13 cellular contexts compared by ENCODE assay signal in the genomic region with DNA sequence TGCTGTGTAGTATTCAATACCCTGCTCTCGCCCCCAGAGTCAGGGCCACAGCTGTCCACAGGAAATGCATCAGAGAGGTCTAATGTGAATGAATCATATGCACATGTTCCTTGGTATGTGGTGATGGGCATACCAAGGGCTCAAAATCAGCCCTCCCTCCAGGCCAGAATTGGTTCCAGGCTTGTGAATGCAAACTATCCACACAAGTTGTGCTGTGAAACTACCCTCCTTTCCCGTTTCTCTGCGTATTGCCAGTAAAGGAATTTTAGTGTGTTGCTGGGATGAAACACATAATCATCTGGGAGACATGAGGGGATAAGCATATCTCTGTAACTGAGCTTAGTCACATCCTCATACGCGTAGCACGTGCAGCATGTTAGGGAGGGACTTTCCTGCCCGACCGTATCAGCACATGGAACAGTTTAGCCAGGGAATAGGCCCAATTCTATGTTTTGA. TPM values are rescaled to one million over a fixed set of nuclear protein-coding genes. Genes with fewer than 3 reads are reported as not detected.
DNase-seq lines count a peak whose midpoint lies in the region; ATAC-seq, FAIRE-seq and TF ChIP-seq lines count a peak whose summit lies in the region.
"Had no signal": no experiment of that assay in that cellular context is flagged by ENCODE, and none has a peak within 500 bp of the region (broad histone marks: within the 10 kb centered on the region; RNA-seq: fewer than 3 reads in every experiment).

No MANE protein-coding gene starts in this region.

- no TSS peak for BruUV-seq in K562 (replicated peaks; lab: Mats Ljungman, UMichigan)

- H3K4me2 ChIP-seq in K562 (ENCODE audit: insufficient read depth, low read length): no peak overlapping the region
- H3K4me2 ChIP-seq: BLaER1 had no signal

- H3K36me3 ChIP-seq in K562 (ENCODE audit: control insufficient read depth, insufficient read depth, low read length): no peaks in the 10 kb centered on the region
- H3K36me3 ChIP-seq: BLaER1 had no signal

- no peaks in the 10 kb centered on the region for H3K9me1 ChIP-seq in K562 (ENCODE audit: control insufficient read depth, insufficient read depth, low read length)

- no peaks in the 10 kb centered on the region for H3K79me2 ChIP-seq in K562 (ENCODE audit: control insufficient read depth, insufficient read depth, low read length)

- 42% methylated on average over 8 of the region's 8 CpGs for WGBS in K562 (ENCODE audit: insufficient coverage, low coverage, missing lambda C conversion rate)

- no peak for TF ChIP-seq POLR2A in K562 (conservative IDR thresholded peaks at IDR 0.05)

- 0 out of 4 replicates have a peak, but pooled peaks of 1 of the 2 experiments have one; percentile 8 for TF ChIP-seq RAD21 in K562 (CRISPR knock-in tag; conservative IDR thresholded peaks at IDR 0.05 in 1 of 2, IDR thresholded peaks at IDR 0.05 in 1 of 2)

- 0 out of 4 replicates have a peak overlapping the region, but pooled peaks of 1 of the 2 experiments have one; percentile 25 for H3K9ac ChIP-seq in K562 (ENCODE audit: insufficient read depth in 1 of 2, low read depth in 2 of 2, low read length in 2 of 2)
- H3K9ac ChIP-seq: BLaER1 had no signal

- POLR2A ChIA-PET in K562 (lab: Yijun Ruan, JAX): no interaction called here

- TF ChIP-seq CTCF in K562 (IDR thresholded peaks at IDR 0.05 in 2 of 3, conservative IDR thresholded peaks at IDR 0.05 in 1 of 3; ENCODE audit: insufficient read depth in 2 of 3, low read depth in 1 of 3, low read length in 3 of 3): no peak

- no peaks in the 10 kb centered on the region for H4K20me1 ChIP-seq in K562 (replicated peaks; ENCODE audit: control insufficient read depth, insufficient read depth, low read length)
- H4K20me1 ChIP-seq: BLaER1 had no signal

- ATAC-seq in K562: peak; percentile 49; the same call in 1 of the 3 replicates
- no peak for ATAC-seq in HG03039 (IDR thresholded peaks at IDR 0.05; ENCODE audit: unreplicated experiment)
- ATAC-seq in GM21381 (IDR thresholded peaks at IDR 0.05; ENCODE audit: unreplicated experiment): no peak
- ATAC-seq: stimulated activated memory B cell treated with anti-CD40 and anti-IgM and Interleukin-4, amounts not matched to agents 10 μg/mL and 1 μg/mL and 100 μg/mL, for 72 hours had no signal

- H3K4me1 ChIP-seq in K562 (replicated peaks in 1 of 2; ENCODE audit: control insufficient read depth in 2 of 2, insufficient read depth in 2 of 2, low read length in 2 of 2): peaks cover 0 to 6% of the 10 kb centered on the region in 2 experiments; a peak in 1 of 5 replicates

- TF ChIP-seq EP300 in K562 (IDR thresholded peaks at IDR 0.05; ENCODE audit: low read length): no peak

- peak overlapping the region; percentile 80 for H2AFZ ChIP-seq in K562 (ENCODE audit: low read depth, low read length)

- no peaks in the 10 kb centered on the region for H3K27me3 ChIP-seq in K562 (ENCODE audit: control insufficient read depth in 2 of 2, insufficient read depth in 2 of 2, low read length in 2 of 2)
- H3K27me3 ChIP-seq: BLaER1 had no signal

- no peak for FAIRE-seq in K562 (lab: Jason Lieb, UNC)

- intact Hi-C loops in K562 (cut with micrococcal nuclease): no loop called here

- H3K9me3 ChIP-seq in K562 (replicated peaks; ENCODE audit: control insufficient read depth, insufficient read depth, low read depth, low read length): no peaks in the 10 kb centered on the region

- in situ Hi-C loops in K562 (cut with MboI): no loop called here

- DNase-seq in 8988T (peak; percentile 19), HPDE6-E6E7 (ENCODE audit: extremely low spot score) (peak; percentile 49), K562 (ENCODE audit: extremely low read depth in 1 of 4, low spot score in 3 of 4) (peak in 2 of 4 experiments; percentile 11 to 20), iPS-NIHi7 (ENCODE audit: extremely low spot score) (peak; percentile 13), HUDEP-2 (lab: John Stamatoyannopoulos, UW; ENCODE audit: unreplicated experiment in 76 of 76) (no peak)
- DNase-seq in activated naive CD4-positive, alpha-beta T cell (lab: John Stamatoyannopoulos, UW): no peak
- DNase-seq: caudate nucleus, NCI-H1092 treated with DMSO at 0.1 percent for 48 hours had no signal

- H3K27ac ChIP-seq in K562 (ENCODE audit: extremely low read depth, low read depth, low read length): no peak overlapping the region
- H3K27ac ChIP-seq: BLaER1 had no signal

- CTCF ChIA-PET in K562 (lab: Yijun Ruan, JAX; ENCODE audit: low intra/inter-chr PET ratio): no interaction called here

- H3K4me3 ChIP-seq in K562: no peak overlapping the region
- H3K4me3 ChIP-seq: BLaER1, skin epidermis had no signal

TF ChIP-seq in K562, 482 proteins besides CTCF, POLR2A, EP300 and RAD21 (continues in another document):
- TF ChIP-seq NR2C2 (CRISPR knock-in tag; IDR thresholded peaks at IDR 0.05) (no peak), NR2C2 (tag; IDR thresholded peaks at IDR 0.05) (0 out of 2 replicates have a peak, but pooled peaks have one; percentile 16), ZNF175 (CRISPR knock-in tag; IDR thresholded peaks at IDR 0.05; ENCODE audit: low read depth) (0 out of 2 replicates have a peak, but pooled peaks have one; percentile 44), MYC (IDR thresholded peaks at IDR 0.05; ENCODE audit: low read depth, low read length) (peak; percentile 33; the same call in 1 of the 2 replicates), MYC (CRISPR knock-in tag; IDR thresholded peaks at IDR 0.05; ENCODE audit: borderline replicate concordance, low read depth) (no peak), RHOXF2B (CRISPR knock-in tag; conservative IDR thresholded peaks at IDR 0.05) (no peak), HNRNPL (IDR thresholded peaks at IDR 0.05; ENCODE audit: low read depth, low read length) (no peak), GABPB1 (CRISPR knock-in tag; IDR thresholded peaks at IDR 0.05) (no peak), GABPA (tag; conservative IDR thresholded peaks at IDR 0.05; ENCODE audit: low read depth) (peak; percentile 26; the same call in 1 of the 2 replicates), CXXC5 (CRISPR knock-in tag; IDR thresholded peaks at IDR 0.05) (peak; percentile 50), TRIM24 (IDR thresholded peaks at IDR 0.05) (0 out of 4 replicates have a peak, but pooled peaks have one; percentile 7 to 27), ZNF444 (CRISPR knock-in tag; IDR thresholded peaks at IDR 0.05) (no peak), MTF1 (CRISPR knock-in tag; IDR thresholded peaks at IDR 0.05; ENCODE audit: borderline replicate concordance) (no peak), KLF1 (tag; IDR thresholded peaks at IDR 0.05) (no peak), ARID1B (IDR thresholded peaks at IDR 0.05) (0 out of 2 replicates have a peak, but pooled peaks have one; percentile 21), SMAD4 (CRISPR knock-in tag; conservative IDR thresholded peaks at IDR 0.05) (0 out of 2 replicates have a peak, but pooled peaks have one; percentile 61)
- TF ChIP-seq, protein P1, sequence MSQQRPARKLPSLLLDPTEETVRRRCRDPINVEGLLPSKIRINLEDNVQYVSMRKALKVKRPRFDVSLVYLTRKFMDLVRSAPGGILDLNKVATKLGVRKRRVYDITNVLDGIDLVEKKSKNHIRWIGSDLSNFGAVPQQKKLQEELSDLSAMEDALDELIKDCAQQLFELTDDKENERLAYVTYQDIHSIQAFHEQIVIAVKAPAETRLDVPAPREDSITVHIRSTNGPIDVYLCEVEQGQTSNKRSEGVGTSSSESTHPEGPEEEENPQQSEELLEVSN (IDR thresholded peaks at IDR 0.05; ENCODE audit: borderline replicate concordance in 1 of 2, extremely low read depth in 1 of 2, insufficient read depth in 1 of 2, insufficient read length in 1 of 2, low read depth in 1 of 2, low read length in 1 of 2, poor library complexity in 1 of 2, severe bottlenecking in 1 of 2): peak in 1 of 2 experiments; percentile 34
- TF ChIP-seq, protein P2, sequence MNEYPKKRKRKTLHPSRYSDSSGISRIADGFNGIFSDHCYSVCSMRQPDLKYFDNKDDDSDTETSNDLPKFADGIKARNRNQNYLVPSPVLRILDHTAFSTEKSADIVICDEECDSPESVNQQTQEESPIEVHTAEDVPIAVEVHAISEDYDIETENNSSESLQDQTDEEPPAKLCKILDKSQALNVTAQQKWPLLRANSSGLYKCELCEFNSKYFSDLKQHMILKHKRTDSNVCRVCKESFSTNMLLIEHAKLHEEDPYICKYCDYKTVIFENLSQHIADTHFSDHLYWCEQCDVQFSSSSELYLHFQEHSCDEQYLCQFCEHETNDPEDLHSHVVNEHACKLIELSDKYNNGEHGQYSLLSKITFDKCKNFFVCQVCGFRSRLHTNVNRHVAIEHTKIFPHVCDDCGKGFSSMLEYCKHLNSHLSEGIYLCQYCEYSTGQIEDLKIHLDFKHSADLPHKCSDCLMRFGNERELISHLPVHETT (CRISPR knock-in tag; conservative IDR thresholded peaks at IDR 0.05 in 1 of 2, IDR thresholded peaks at IDR 0.05 in 1 of 2): peak in 1 of 2 experiments; percentile 74; a peak in 2 of 4 replicates
- TF ChIP-seq, protein P3, sequence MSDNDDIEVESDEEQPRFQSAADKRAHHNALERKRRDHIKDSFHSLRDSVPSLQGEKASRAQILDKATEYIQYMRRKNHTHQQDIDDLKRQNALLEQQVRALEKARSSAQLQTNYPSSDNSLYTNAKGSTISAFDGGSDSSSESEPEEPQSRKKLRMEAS (CRISPR knock-in tag; IDR thresholded peaks at IDR 0.05): 0 out of 2 replicates have a peak, but pooled peaks have one; percentile 30

RNA-seq across cellular contexts. Expression of a gene that starts 9.2 kb away (rescaled TPM):
- total RNA-seq in K562 (2011; cell fraction: chromatin; rRNA removed; ENCODE audit: low replicate concordance): 6.1 and 11.5 TPM in 2 replicates
- total RNA-seq in K562 (2011; cell fraction: nucleolus; rRNA removed): 3.4 and 6.2 TPM in 2 replicates
- 3.4 and 4.0 TPM in 2 replicates for total RNA-seq in K562 (2011; cell fraction: nucleoplasm; rRNA removed)
- 2.7 and 4.2 TPM in 2 replicates for total RNA-seq in K562 (2014; rRNA removed)
- total RNA-seq in K562 (2014; rRNA removed; fragmentation: Illumina TruSeq; extraction: Trizol): 1.8 and 2.7 TPM in 2 replicates
- 8.6 and 10.3 TPM in 2 replicates for total RNA-seq in K562 (2015; rRNA removed; fragmentation: Illumina TruSeq; extraction: Trizol)
- total RNA-seq in K562 (2021): 2.1 and 2.5 TPM in 2 replicates
- 6.6 and 7.2 TPM in 2 replicates for polyA plus RNA-seq in K562 (2011; rRNA removed)
- polyA plus RNA-seq in K562 (2011; cell fraction: cytosol; rRNA removed): 3.4 and 4.9 TPM in 2 replicates
- 5.9 and 8.1 TPM in 2 replicates for polyA plus RNA-seq in K562 (2011; cell fraction: nucleus; rRNA removed)
- polyA plus RNA-seq in K562 (2012): 10.6 and 11.3 TPM in 2 replicates
- 1.3 and 2.0 TPM in 2 replicates for polyA plus RNA-seq in K562 (2014; fragmentation: Illumina TruSeq; extraction: Trizol)
- under 1 TPM; 0.80 to 0.94 TPM for polyA plus RNA-seq in K562 (2014; fragmentation: Nextera tagmentation; extraction: Ambion mirVana)
- polyA plus RNA-seq in K562 (2014; rRNA removed): 2.0 and 3.4 TPM in 2 replicates
- 15.8 and 17.1 TPM in 2 replicates for polyA minus RNA-seq in K562 (2011; rRNA and poly(A)+ RNA removed)
- 4.4 and 8.6 TPM in 2 replicates for polyA minus RNA-seq in K562 (2011; cell fraction: cytosol; rRNA and poly(A)+ RNA removed)
- polyA minus RNA-seq in K562 (2011; cell fraction: nucleus; rRNA and poly(A)+ RNA removed): 5.4 and 16.2 TPM in 2 replicates

Comparison
In these comparisons a context has a peak if more than half of its experiments do, and no peak if none do; other contexts are left out.
1. DNase-seq: peak in 8988T (single experiment), HPDE6-E6E7 (single experiment) and iPS-NIHi7 (single experiment); none in HUDEP-2 (0 of 76) and activated naive CD4-positive, alpha-beta T cell (0 of 4).